Comparison of ENCODE assay signal across 15 cellular contexts in the genomic region with DNA sequence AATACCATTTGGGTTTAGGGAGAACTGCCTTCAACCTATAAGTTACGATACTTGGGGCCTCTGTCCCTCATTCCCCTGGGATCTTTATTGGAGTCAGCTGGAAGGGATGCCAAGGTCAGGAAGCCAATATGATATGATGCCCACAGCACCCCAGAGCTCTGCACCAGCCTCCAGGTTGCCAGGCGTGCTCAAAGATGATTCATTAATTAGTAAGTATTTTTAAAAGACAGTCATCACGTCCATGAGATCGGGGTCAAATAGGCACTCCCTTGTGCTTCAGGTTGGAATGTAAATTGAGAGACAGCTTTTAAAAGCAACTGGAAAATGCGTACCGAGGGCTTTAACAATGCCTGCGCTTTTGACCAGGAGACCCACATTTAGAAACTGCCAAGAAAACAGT. TPM values are rescaled to one million over a fixed set of nuclear protein-coding genes. Genes with fewer than 3 reads are reported as not detected.
"Had no signal": no experiment of that assay in that cellular context is flagged by ENCODE, and none has a peak within 500 bp of the region (broad histone marks: within the 10 kb centered on the region; RNA-seq: fewer than 3 reads in every experiment).

No MANE protein-coding gene starts in this region.

- H3K27me3 Mint-ChIP-seq: memory B cell had no signal

- H3K4me3 Mint-ChIP-seq: memory B cell, nephron had no signal

- DNase-seq: activated naive CD4-positive, alpha-beta T cell treated with Interleukin-2 at 50 U/mL for 16 hours; effector CD4-positive, alpha-beta T cell; left lung; sigmoid colon; stimulated activated CD4-positive, alpha-beta T cell treated with anti-CD3 and anti-CD28 coated beads, Interleukin-2, amount 100 ng/mL, for 24 hours; stimulated activated naive CD4-positive, alpha-beta T cell; substantia nigra; T-helper 9 cell; transverse colon had no signal

- H3K36me3 Mint-ChIP-seq: memory B cell had no signal

- H3K27ac ChIP-seq: coronary artery, gastroesophageal sphincter, left lung, sigmoid colon, transverse colon, VCaP had no signal

- H3K9me3 ChIP-seq: gastroesophageal sphincter, left lung, sigmoid colon, transverse colon had no signal

- H3K9me3 Mint-ChIP-seq: memory B cell had no signal

- H3K27ac Mint-ChIP-seq: memory B cell, nephron had no signal

- H3K36me3 ChIP-seq: gastroesophageal sphincter, left lung, sigmoid colon, transverse colon had no signal

- H3K4me3 ChIP-seq: coronary artery, gastroesophageal sphincter, left lung, sigmoid colon, transverse colon had no signal

- H3K27me3 ChIP-seq: gastroesophageal sphincter, left lung, sigmoid colon, transverse colon had no signal

- ATAC-seq: gastroesophageal sphincter, left lung had no signal

RNA-seq across cellular contexts. Expression of gene CD5, which starts 57.0 kb away (rescaled TPM):
- total RNA-seq: pulmonary artery endothelial cell had no signal
